Comparison of ENCODE assay signal across 12 cellular contexts in genomic region chr6:124995645-124996325, GRCh38.
"Had no signal": no experiment of that assay in that cellular context is flagged by ENCODE, and none has a peak within 500 bp of the region (broad histone marks: within the 10 kb centered on the region; RNA-seq: fewer than 3 reads in every experiment).

No MANE protein-coding gene starts in this region.

- H3K4me3 Mint-ChIP-seq: activated CD4-positive, alpha-beta T cell treated with anti-CD3 and anti-CD28 coated beads, Interleukin-2, amount 10 ng/mL, durations not matched to agents 24 days and 14 days; activated T-helper 1 cell treated with anti-CD3 and anti-CD28 coated beads, Interleukin-12 subunit alpha, Interleukin-12 subunit beta, Interleukin-2, Interleukin-4 antibody, amounts not matched to agents 30 ng/mL and 10 ng/mL and 1 ng/mL, durations not matched to agents 14 hours and 24 hours and 36 hours; neural crest cell; stimulated activated effector memory CD8-positive, alpha-beta T cell treated with anti-CD3 and anti-CD28 coated beads, Interleukin-12 subunit alpha, Interleukin-12 subunit beta, amount 100 ng/mL, for 72 hours; T-helper 1 cell treated with Interleukin-12 subunit alpha and Interleukin-12 subunit beta and Interleukin-4 antibody, amounts not matched to agents 30 μg/mL and 1 μg/mL, for 36 hours; WTC11 had no signal

- H3K36me3 Mint-ChIP-seq: stimulated activated effector memory CD8-positive, alpha-beta T cell treated with anti-CD3 and anti-CD28 coated beads, Interleukin-12 subunit alpha, Interleukin-12 subunit beta, amount 100 ng/mL, for 72 hours; WTC11 had no signal

- H3K9me3 Mint-ChIP-seq: activated CD4-positive, alpha-beta T cell treated with anti-CD3 and anti-CD28 coated beads, Interleukin-2, amount 10 ng/mL, durations not matched to agents 24 days and 14 days; activated T-helper 1 cell treated with anti-CD3 and anti-CD28 coated beads, Interleukin-12 subunit alpha, Interleukin-12 subunit beta, Interleukin-2, Interleukin-4 antibody, amounts not matched to agents 30 ng/mL and 10 ng/mL and 1 ng/mL, durations not matched to agents 14 hours and 24 hours and 36 hours; neural crest cell; stimulated activated effector memory CD8-positive, alpha-beta T cell treated with anti-CD3 and anti-CD28 coated beads, Interleukin-12 subunit alpha, Interleukin-12 subunit beta, amount 100 ng/mL, for 72 hours; T-helper 1 cell treated with Interleukin-12 subunit alpha and Interleukin-12 subunit beta and Interleukin-4 antibody, amounts not matched to agents 30 μg/mL and 1 μg/mL, for 36 hours; WTC11 had no signal

- H3K4me1 Mint-ChIP-seq: activated CD4-positive, alpha-beta T cell treated with anti-CD3 and anti-CD28 coated beads, Interleukin-2, amount 10 ng/mL, durations not matched to agents 24 days and 14 days; neural crest cell; stimulated activated effector memory CD8-positive, alpha-beta T cell treated with anti-CD3 and anti-CD28 coated beads, Interleukin-12 subunit alpha, Interleukin-12 subunit beta, amount 100 ng/mL, for 72 hours had no signal

- H3K4me3 ChIP-seq: esophagus squamous epithelium, left ventricle myocardium inferior, pancreas, tibial nerve had no signal

- H3K27ac ChIP-seq: esophagus squamous epithelium, left ventricle myocardium inferior, pancreas, tibial nerve had no signal

- H3K9me3 ChIP-seq: esophagus squamous epithelium, left ventricle myocardium inferior, pancreas, tibial nerve had no signal

- H3K36me3 ChIP-seq: left ventricle myocardium inferior, pancreas, tibial nerve had no signal

- ATAC-seq: pancreas; stimulated activated effector memory CD8-positive, alpha-beta T cell treated with anti-CD3 and anti-CD28 coated beads, Interleukin-12 subunit alpha, Interleukin-12 subunit beta, amount 100 ng/mL, for 72 hours; WTC11 had no signal

- H3K27me3 Mint-ChIP-seq: activated CD4-positive, alpha-beta T cell treated with anti-CD3 and anti-CD28 coated beads, Interleukin-2, amount 10 ng/mL, durations not matched to agents 24 days and 14 days had no signal

- H3K27ac Mint-ChIP-seq: activated CD4-positive, alpha-beta T cell treated with anti-CD3 and anti-CD28 coated beads, Interleukin-2, amount 10 ng/mL, durations not matched to agents 24 days and 14 days; activated T-helper 1 cell treated with anti-CD3 and anti-CD28 coated beads, Interleukin-12 subunit alpha, Interleukin-12 subunit beta, Interleukin-2, Interleukin-4 antibody, amounts not matched to agents 30 ng/mL and 10 ng/mL and 1 ng/mL, durations not matched to agents 14 hours and 24 hours and 36 hours; stimulated activated effector memory CD8-positive, alpha-beta T cell treated with anti-CD3 and anti-CD28 coated beads, Interleukin-12 subunit alpha, Interleukin-12 subunit beta, amount 100 ng/mL, for 72 hours; T-helper 1 cell treated with Interleukin-12 subunit alpha and Interleukin-12 subunit beta and Interleukin-4 antibody, amounts not matched to agents 30 μg/mL and 1 μg/mL, for 36 hours; WTC11 had no signal

- DNase-seq: activated CD4-positive, alpha-beta T cell treated with anti-CD3 and anti-CD28 coated beads, Interleukin-2, amount 10 ng/mL, durations not matched to agents 24 days and 14 days; activated naive CD4-positive, alpha-beta T cell treated with Interleukin-2 at 50 U/mL for 16 hours; esophagus squamous epithelium; head of caudate nucleus; left ventricle myocardium inferior; pancreas had no signal

- H3K27me3 ChIP-seq: esophagus squamous epithelium, pancreas, tibial nerve had no signal
